In the genomic region with DNA sequence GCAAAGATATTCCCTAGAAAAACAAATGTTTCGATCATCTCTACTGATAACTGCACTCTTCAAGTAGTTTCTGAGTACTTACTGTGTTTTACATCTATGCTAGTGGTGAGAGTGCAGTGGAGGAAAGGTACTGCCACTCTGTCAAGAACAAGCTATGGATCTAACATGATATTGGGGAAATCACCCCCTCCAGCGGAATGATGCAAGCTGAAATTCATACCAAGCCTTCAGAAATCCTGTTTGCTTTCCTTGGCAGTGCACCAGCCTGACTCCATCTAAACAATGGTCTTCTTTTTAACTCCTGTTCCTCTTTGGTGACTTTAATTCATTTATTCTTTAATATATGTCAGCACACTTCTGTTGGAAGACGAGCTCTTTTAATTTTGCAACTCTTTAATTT, we compare ENCODE assay signal across 14 cellular contexts.
DNase-seq lines count a peak whose midpoint lies in the region; ATAC-seq and TF ChIP-seq lines count a peak whose summit lies in the region.
"Had no signal": no experiment of that assay in that cellular context is flagged by ENCODE, and none has a peak within 500 bp of the region (broad histone marks: within the 10 kb centered on the region; RNA-seq: fewer than 3 reads in every experiment).

No MANE protein-coding gene starts in this region.

- H3K9me3 Mint-ChIP-seq in stimulated activated naive CD8-positive, alpha-beta T cell treated with anti-CD3 and anti-CD28 coated beads, Interleukin-15, amount 100 ng/mL, for 72 hours = no peaks in the 10 kb centered on the region
- H3K9me3 Mint-ChIP-seq: activated T-helper 2 cell treated with anti-CD3 and anti-CD28 coated beads, Interferon-gamma antibody, Interleukin-2, Interleukin-4, amounts not matched to agents 10 μg/mL and 5 μg/mL and 100 μg/mL, durations not matched to agents 14 hours and 24 hours and 36 hours had no signal

- H3K4me3 Mint-ChIP-seq in stimulated activated naive CD8-positive, alpha-beta T cell treated with anti-CD3 and anti-CD28 coated beads, Interleukin-15, amount 100 ng/mL, for 72 hours = no peak overlapping the region
- H3K4me3 Mint-ChIP-seq: CD4-positive, alpha-beta memory T cell; T-cell had no signal

- no peak overlapping the region for H3K4me3 ChIP-seq in HAP-1
- no peak overlapping the region for H3K4me3 ChIP-seq in epithelial cell of esophagus (ENCODE audit: low read length)
- H3K4me3 ChIP-seq: gastrocnemius medialis had no signal

- H3K9me3 ChIP-seq in HAP-1 = no peaks in the 10 kb centered on the region
- H3K9me3 ChIP-seq: gastrocnemius medialis had no signal

- peaks cover 16% of the 10 kb centered on the region for H3K4me1 ChIP-seq in HAP-1
- H3K4me1 ChIP-seq: gastrocnemius medialis had no signal

- H3K27me3 Mint-ChIP-seq in stimulated activated naive CD8-positive, alpha-beta T cell treated with anti-CD3 and anti-CD28 coated beads, Interleukin-15, amount 100 ng/mL, for 72 hours = no peaks in the 10 kb centered on the region
- H3K27me3 Mint-ChIP-seq: CD4-positive, alpha-beta memory T cell; T-cell had no signal

- H3K36me3 ChIP-seq in HAP-1 (replicated peaks) = no peaks in the 10 kb centered on the region
- H3K36me3 ChIP-seq: gastrocnemius medialis had no signal

- no peak overlapping the region for H3K27ac Mint-ChIP-seq in stimulated activated naive CD8-positive, alpha-beta T cell treated with anti-CD3 and anti-CD28 coated beads, Interleukin-15, amount 100 ng/mL, for 72 hours
- H3K27ac Mint-ChIP-seq: activated T-helper 2 cell treated with anti-CD3 and anti-CD28 coated beads, Interferon-gamma antibody, Interleukin-2, Interleukin-4, amounts not matched to agents 10 μg/mL and 5 μg/mL and 100 μg/mL, durations not matched to agents 14 hours and 24 hours and 36 hours; CD4-positive, alpha-beta memory T cell; T-cell had no signal

- no peaks in the 10 kb centered on the region for H3K4me1 Mint-ChIP-seq in stimulated activated naive CD8-positive, alpha-beta T cell treated with anti-CD3 and anti-CD28 coated beads, Interleukin-15, amount 100 ng/mL, for 72 hours
- H3K4me1 Mint-ChIP-seq: CD4-positive, alpha-beta memory T cell had no signal

- in situ Hi-C loops in HAP-1 (cut with MboI; ENCODE audit: low sequenced_read_pairs) = no loop called here

- no peaks in the 10 kb centered on the region for H3K27me3 ChIP-seq in HAP-1 (ENCODE audit: low read depth)
- H3K27me3 ChIP-seq: gastrocnemius medialis had no signal

- no peak for TF ChIP-seq CTCF in epithelial cell of esophagus (IDR thresholded peaks at IDR 0.05; ENCODE audit: insufficient read depth, low read depth, low read length, missing control alignments)

- peak; percentile 21 to 33 for DNase-seq in HAP-1 (ENCODE audit: low spot score in 2 of 2)
- DNase-seq in RPMI7951 (ENCODE audit: low read depth) = peak; percentile 1
- DNase-seq in epithelial cell of esophagus (ENCODE audit: low read depth) = peak; percentile 69
- peak; percentile 94 for DNase-seq in pons (ENCODE audit: low spot score)
- DNase-seq in stimulated activated naive CD8-positive, alpha-beta T cell treated with anti-CD3 and anti-CD28 coated beads, Interleukin-15, amount 100 ng/mL, for 72 hours = no peak
- no peak for DNase-seq in RKO (ENCODE audit: low spot score)
- DNase-seq: activated CD4-positive, alpha-beta T cell treated with anti-CD3 and anti-CD28 coated beads, Interleukin-2, amount 50 U/mL, for 1 hour; CD4-positive, alpha-beta memory T cell; gastrocnemius medialis; NCI-H748 treated with DMSO at 0.1 percent for 48 hours; T-cell had no signal

- ATAC-seq in GM21737 (IDR thresholded peaks at IDR 0.05; ENCODE audit: unreplicated experiment) (no peak), GM19023 (IDR thresholded peaks at IDR 0.05; ENCODE audit: unreplicated experiment) (no peak)
- ATAC-seq in stimulated activated naive CD8-positive, alpha-beta T cell treated with anti-CD3 and anti-CD28 coated beads, Interleukin-15, amount 100 ng/mL, for 72 hours = no peak
- ATAC-seq: gastrocnemius medialis, T-cell had no signal

Comparison
In these comparisons a context has a peak if more than half of its experiments do, and no peak if none do; other contexts are left out.
1. DNase-seq: peak in HAP-1 (2 of 2), RPMI7951 (single experiment), epithelial cell of esophagus (single experiment) and pons (single experiment); none in stimulated activated naive CD8-positive, alpha-beta T cell treated with anti-CD3 and anti-CD28 coated beads, Interleukin-15, amount 100 ng/mL, for 72 hours (0 of 2) and RKO (single experiment).